In genomic region chr1:110734146-110734680, GRCh38 we compare ENCODE assay signal across 15 cellular contexts. TPM values are rescaled to one million over a fixed set of nuclear protein-coding genes. Genes with fewer than 3 reads are reported as not detected.
DNase-seq lines count a peak whose midpoint lies in the region; FAIRE-seq and TF ChIP-seq lines count a peak whose summit lies in the region.
"Had no signal": no experiment of that assay in that cellular context is flagged by ENCODE, and none has a peak within 500 bp of the region (broad histone marks: within the 10 kb centered on the region; RNA-seq: fewer than 3 reads in every experiment).

No MANE protein-coding gene starts in this region.

- H3K27ac Mint-ChIP-seq in T-helper 2 cell treated with Interferon-gamma antibody and Interleukin-4, amounts not matched to agents 5 μg/mL and 100 μg/mL, for 36 hours: no peak overlapping the region
- H3K27ac Mint-ChIP-seq: T-helper 1 cell treated with Interleukin-12 subunit alpha and Interleukin-12 subunit beta and Interleukin-4 antibody, amounts not matched to agents 30 μg/mL and 1 μg/mL, for 36 hours had no signal

- H3K9me3 Mint-ChIP-seq in T-helper 2 cell treated with Interferon-gamma antibody and Interleukin-4, amounts not matched to agents 5 μg/mL and 100 μg/mL, for 36 hours: no peaks in the 10 kb centered on the region
- H3K9me3 Mint-ChIP-seq: T-helper 1 cell treated with Interleukin-12 subunit alpha and Interleukin-12 subunit beta and Interleukin-4 antibody, amounts not matched to agents 30 μg/mL and 1 μg/mL, for 36 hours had no signal

- peak; percentile 23 for FAIRE-seq in bronchial epithelial cell (lab: Jason Lieb, UNC)
- FAIRE-seq: HTR-8/SVneo had no signal

- peak; percentile 46 for DNase-seq in DMS 273 (lab: John Stamatoyannopoulos, UW; ENCODE audit: unreplicated experiment)
- no peak for DNase-seq in DMS 273 treated with DMSO at 0.1 percent for 48 hours (lab: John Stamatoyannopoulos, UW)
- peak; percentile 62 to 79 for DNase-seq in NCI-H2081 (lab: John Stamatoyannopoulos, UW)
- DNase-seq in NCI-H345 treated with DMSO at 0.1 percent for 48 hours (lab: John Stamatoyannopoulos, UW; ENCODE audit: unreplicated experiment): peak; percentile 51
- no peak for DNase-seq in bronchial epithelial cell (ENCODE audit: low read depth)
- no peak for DNase-seq in mesenteric fat pad (ENCODE audit: low spot score)
- no peak for DNase-seq in T-helper 2 cell treated with Interferon-gamma antibody and Interleukin-4, amounts not matched to agents 5 μg/mL and 100 μg/mL, for 36 hours (ENCODE audit: low spot score)
- DNase-seq in ACHN: no peak
- DNase-seq: DMS53, MV-4-11, NCI-H1930, NCI-H526 treated with DMSO at 0.1 percent for 48 hours had no signal

- H3K4me3 ChIP-seq in bronchial epithelial cell (ENCODE audit: low read depth, low read length): no peak overlapping the region
- H3K4me3 ChIP-seq: SK-N-MC had no signal

- no peak for TF ChIP-seq CTCF in bronchial epithelial cell (IDR thresholded peaks at IDR 0.05; ENCODE audit: insufficient read depth, low read length, severe bottlenecking)

- no peaks in the 10 kb centered on the region for H3K4me1 Mint-ChIP-seq in T-helper 2 cell treated with Interferon-gamma antibody and Interleukin-4, amounts not matched to agents 5 μg/mL and 100 μg/mL, for 36 hours (ENCODE audit: low read depth)

- no peaks in the 10 kb centered on the region for H3K36me3 ChIP-seq in bronchial epithelial cell (ENCODE audit: control insufficient read depth, insufficient read depth, low read length)

- in situ Hi-C loops in ACHN (cut with HindIII; ENCODE audit: low pct_ligation_motif_present, low pct_unique_long_range_greater_than_20kb, low sequenced_read_pairs): no loop called here

- no peaks in the 10 kb centered on the region for H3K36me3 Mint-ChIP-seq in T-helper 2 cell treated with Interferon-gamma antibody and Interleukin-4, amounts not matched to agents 5 μg/mL and 100 μg/mL, for 36 hours (ENCODE audit: low read depth)

- no peak overlapping the region for H3K4me3 Mint-ChIP-seq in T-helper 2 cell treated with Interferon-gamma antibody and Interleukin-4, amounts not matched to agents 5 μg/mL and 100 μg/mL, for 36 hours
- H3K4me3 Mint-ChIP-seq: T-helper 1 cell treated with Interleukin-12 subunit alpha and Interleukin-12 subunit beta and Interleukin-4 antibody, amounts not matched to agents 30 μg/mL and 1 μg/mL, for 36 hours had no signal

- peaks cover 28% of the 10 kb centered on the region for H3K27me3 Mint-ChIP-seq in T-helper 2 cell treated with Interferon-gamma antibody and Interleukin-4, amounts not matched to agents 5 μg/mL and 100 μg/mL, for 36 hours (ENCODE audit: low read depth)

- no peaks in the 10 kb centered on the region for H3K27me3 ChIP-seq in bronchial epithelial cell (ENCODE audit: control insufficient read depth, insufficient read depth, low read length)

RNA-seq across cellular contexts. Expression of gene KCNA3, which starts 59.5 kb away (rescaled TPM):
- not detected in 2 replicates for total RNA-seq in bronchial epithelial cell
- 0.90 TPM for total RNA-seq in mesenteric fat pad

Comparison
In these comparisons a context has a peak if more than half of its experiments do, and no peak if none do; other contexts are left out.
1. DNase-seq: peak in DMS 273 (single experiment), NCI-H2081 (2 of 2) and NCI-H345 treated with DMSO at 0.1 percent for 48 hours (single experiment); none in DMS 273 treated with DMSO at 0.1 percent for 48 hours (single experiment), bronchial epithelial cell (single experiment), mesenteric fat pad (single experiment), T-helper 2 cell treated with Interferon-gamma antibody and Interleukin-4, amounts not matched to agents 5 μg/mL and 100 μg/mL, for 36 hours (single experiment) and ACHN (single experiment).